Comparison of ENCODE assay signal across 19 cellular contexts in the genomic region with DNA sequence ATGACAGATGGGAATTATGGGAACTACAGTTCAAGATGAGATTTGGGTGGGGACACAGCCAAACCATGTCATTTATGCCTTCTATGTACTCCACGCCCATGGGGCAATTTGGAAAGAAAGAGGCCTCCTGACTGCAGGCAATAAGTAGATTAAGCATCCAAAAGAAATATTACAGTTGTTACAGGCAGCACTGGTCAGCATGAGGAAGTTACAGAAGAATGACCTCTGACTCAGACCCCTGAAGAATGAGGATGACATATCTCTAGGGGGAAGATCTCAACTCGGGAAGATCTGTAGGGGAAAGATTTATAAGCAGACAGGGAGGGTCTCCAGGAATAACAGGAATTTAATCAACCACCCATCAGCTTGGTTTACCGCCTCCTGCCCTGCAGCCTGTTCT.
"Had no signal": no experiment of that assay in that cellular context is flagged by ENCODE, and none has a peak within 500 bp of the region (broad histone marks: within the 10 kb centered on the region; RNA-seq: fewer than 3 reads in every experiment).

No MANE protein-coding gene starts in this region.

- H3K9me3 ChIP-seq: esophagus squamous epithelium, gastroesophageal sphincter had no signal

- H3K4me1 ChIP-seq: esophagus squamous epithelium, gastroesophageal sphincter had no signal

- ATAC-seq: activated CD4-positive, CD25-positive, alpha-beta regulatory T cell treated with anti-CD3 and anti-CD28 coated beads, Interleukin-2, amount 50 U/mL, for 24 hours; gastroesophageal sphincter; left ventricle myocardium superior; right cardiac atrium had no signal

- H3K27ac Mint-ChIP-seq: activated naive CD8-positive, alpha-beta T cell treated with anti-CD3 and anti-CD28 coated beads for 36 hours; activated T-helper 1 cell treated with anti-CD3 and anti-CD28 coated beads, Interleukin-12 subunit alpha, Interleukin-12 subunit beta, Interleukin-2, Interleukin-4 antibody, amounts not matched to agents 30 ng/mL and 10 ng/mL and 1 ng/mL, durations not matched to agents 14 hours and 24 hours and 36 hours; brain; nephron; progenitor cell of endocrine pancreas; stimulated activated naive CD8-positive, alpha-beta T cell treated with anti-CD3 and anti-CD28 coated beads, Interleukin-15, Interleukin-2, amounts not matched to agents 100 ng/mL and 50 ng/mL, for 24 hours; type B pancreatic cell had no signal

- H3K27me3 Mint-ChIP-seq: brain had no signal

- H3K36me3 ChIP-seq: esophagus squamous epithelium, gastroesophageal sphincter had no signal

- H3K4me3 ChIP-seq: esophagus squamous epithelium, gastroesophageal sphincter, hepatocyte had no signal

- H3K4me3 Mint-ChIP-seq: activated naive CD8-positive, alpha-beta T cell treated with anti-CD3 and anti-CD28 coated beads for 36 hours; activated T-helper 1 cell treated with anti-CD3 and anti-CD28 coated beads, Interleukin-12 subunit alpha, Interleukin-12 subunit beta, Interleukin-2, Interleukin-4 antibody, amounts not matched to agents 30 ng/mL and 10 ng/mL and 1 ng/mL, durations not matched to agents 14 hours and 24 hours and 36 hours; brain; nephron; stimulated activated naive CD8-positive, alpha-beta T cell treated with anti-CD3 and anti-CD28 coated beads, Interleukin-15, Interleukin-2, amounts not matched to agents 100 ng/mL and 50 ng/mL, for 24 hours; type B pancreatic cell had no signal

- H3K9me3 Mint-ChIP-seq: activated naive CD8-positive, alpha-beta T cell treated with anti-CD3 and anti-CD28 coated beads for 36 hours; stimulated activated naive CD8-positive, alpha-beta T cell treated with anti-CD3 and anti-CD28 coated beads, Interleukin-15, Interleukin-2, amounts not matched to agents 100 ng/mL and 50 ng/mL, for 24 hours had no signal

- H3K27ac ChIP-seq: esophagus squamous epithelium, gastroesophageal sphincter, hepatocyte had no signal

- H3K36me3 Mint-ChIP-seq: activated naive CD8-positive, alpha-beta T cell treated with anti-CD3 and anti-CD28 coated beads for 36 hours; brain; type B pancreatic cell had no signal

- H3K4me1 Mint-ChIP-seq: activated naive CD8-positive, alpha-beta T cell treated with anti-CD3 and anti-CD28 coated beads for 36 hours; brain; nephron had no signal

- DNase-seq: activated naive CD8-positive, alpha-beta T cell treated with anti-CD3 and anti-CD28 coated beads for 36 hours; central memory CD4-positive, alpha-beta T cell; cortex of kidney; effector CD4-positive, alpha-beta T cell; esophagus squamous epithelium; left ventricle myocardium superior; mesenchymal stem cell; nucleus accumbens; right cardiac atrium; T-helper 9 cell had no signal

- H3K27me3 ChIP-seq: esophagus squamous epithelium, gastroesophageal sphincter had no signal
